ENCODE assay signal across 12 cellular contexts in the genomic region with DNA sequence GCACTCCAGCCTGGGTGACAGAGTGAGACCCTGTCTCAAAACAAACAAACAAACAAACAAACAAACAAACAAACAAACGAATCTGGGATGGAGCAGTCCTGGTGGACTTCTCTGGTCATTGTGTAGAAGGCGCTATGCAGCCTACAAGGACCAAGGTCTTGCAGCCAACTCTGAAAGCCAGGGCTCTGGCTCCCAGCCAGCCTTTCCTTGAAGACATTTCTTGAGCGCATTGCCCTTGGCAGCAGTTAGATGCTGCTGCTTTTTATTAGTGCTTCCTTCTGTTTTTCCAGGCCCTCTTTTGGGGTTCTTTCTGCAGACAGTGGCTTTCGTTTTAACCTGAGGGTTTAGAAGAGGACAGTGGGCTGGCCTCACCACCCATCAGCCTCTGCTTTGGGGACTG. TPM values are rescaled to one million over a fixed set of nuclear protein-coding genes. Genes with fewer than 3 reads are reported as not detected.
"Had no signal": no experiment of that assay in that cellular context is flagged by ENCODE, and none has a peak within 500 bp of the region (broad histone marks: within the 10 kb centered on the region; RNA-seq: fewer than 3 reads in every experiment).

No MANE protein-coding gene starts in this region.

- H3K27ac Mint-ChIP-seq: activated naive CD8-positive, alpha-beta T cell treated with anti-CD3 and anti-CD28 coated beads, Interleukin-2, amount 10 ng/mL, durations not matched to agents 7 days and 5 days; stimulated activated naive CD8-positive, alpha-beta T cell treated with anti-CD3 and anti-CD28 coated beads, Interleukin-15, Interleukin-2, amounts not matched to agents 100 ng/mL and 50 ng/mL, for 24 hours had no signal

- H3K36me3 Mint-ChIP-seq: activated naive CD8-positive, alpha-beta T cell treated with anti-CD3 and anti-CD28 coated beads, Interleukin-2, amount 10 ng/mL, durations not matched to agents 7 days and 5 days had no signal

- DNase-seq: activated CD4-positive, alpha-beta T cell treated with anti-CD3 and anti-CD28 coated beads for 1 hour; activated CD4-positive, alpha-beta T cell treated with anti-CD3 and anti-CD28 coated beads, Interleukin-2, amount 50 U/mL, for 4 hours; activated naive CD4-positive, alpha-beta T cell; activated naive CD8-positive, alpha-beta T cell treated with anti-CD3 and anti-CD28 coated beads, Interleukin-2, amount 10 ng/mL, durations not matched to agents 7 days and 5 days; activated T-cell treated with anti-CD3 and anti-CD28 coated beads for 4 hours; kidney glomerular epithelial cell; psoas muscle; upper lobe of right lung had no signal

- H3K4me3 Mint-ChIP-seq: activated naive CD8-positive, alpha-beta T cell treated with anti-CD3 and anti-CD28 coated beads, Interleukin-2, amount 10 ng/mL, durations not matched to agents 7 days and 5 days; neural crest cell; stimulated activated naive CD8-positive, alpha-beta T cell treated with anti-CD3 and anti-CD28 coated beads, Interleukin-15, Interleukin-2, amounts not matched to agents 100 ng/mL and 50 ng/mL, for 24 hours had no signal

- H3K4me1 Mint-ChIP-seq: activated naive CD8-positive, alpha-beta T cell treated with anti-CD3 and anti-CD28 coated beads, Interleukin-2, amount 10 ng/mL, durations not matched to agents 7 days and 5 days had no signal

- ATAC-seq: psoas muscle, sciatic nerve, upper lobe of right lung had no signal

- H3K9me3 Mint-ChIP-seq: activated naive CD8-positive, alpha-beta T cell treated with anti-CD3 and anti-CD28 coated beads, Interleukin-2, amount 10 ng/mL, durations not matched to agents 7 days and 5 days; stimulated activated naive CD8-positive, alpha-beta T cell treated with anti-CD3 and anti-CD28 coated beads, Interleukin-15, Interleukin-2, amounts not matched to agents 100 ng/mL and 50 ng/mL, for 24 hours had no signal

RNA-seq across cellular contexts. Expression of a gene that starts 20.2 kb away (rescaled TPM):
- polyA plus RNA-seq: cardiac muscle cell, psoas muscle had no signal
